In genomic region chr15:88894348-88894818, GRCh38 we compare ENCODE assay signal across 8 cellular contexts. TPM values are rescaled to one million over a fixed set of nuclear protein-coding genes. Genes with fewer than 3 reads are reported as not detected.
DNase-seq lines count a peak whose midpoint lies in the region; ATAC-seq and TF ChIP-seq lines count a peak whose summit lies in the region.

No MANE protein-coding gene starts in this region.

- H3K9me3 Mint-ChIP-seq in activated naive CD4-positive, alpha-beta T cell treated with anti-CD3 and anti-CD28 coated beads, Interleukin-2, amount 50 U/mL, for 72 hours: no peaks in the 10 kb centered on the region

- POLR2A ChIA-PET in RWPE1 (lab: Yijun Ruan, JAX; ENCODE audit: low non-redundant PET): no interaction called here

- in situ Hi-C loops in G401 (cut with HindIII; ENCODE audit: low sequenced_read_pairs): no loop called here

- H3K27ac ChIP-seq in RWPE1 (no peak overlapping the region), iPS DF 6.9 (ENCODE audit: low read length) (no peak overlapping the region)

- peak overlapping the region; percentile 54; the same call in 1 of the 2 replicates for H3K4me3 ChIP-seq in iPS DF 6.9 (ENCODE audit: low read length)

- no peaks in the 10 kb centered on the region for H3K27me3 ChIP-seq in iPS DF 6.9 (ENCODE audit: control insufficient read depth, insufficient read depth, low read length)

- peak; percentile 43 for ATAC-seq in HG02852 (IDR thresholded peaks at IDR 0.05; ENCODE audit: unreplicated experiment)
- ATAC-seq in activated naive CD4-positive, alpha-beta T cell treated with anti-CD3 and anti-CD28 coated beads, Interleukin-2, amount 50 U/mL, for 72 hours: peak; percentile 66

- TF ChIP-seq CTCF in RWPE1 (conservative IDR thresholded peaks at IDR 0.05; ENCODE audit: low read depth): peak; percentile 86

- DNase-seq in G401 (ENCODE audit: low spot score) (peak; percentile 27), RWPE1 (ENCODE audit: low spot score) (peak; percentile 54), iPS DF 6.9 (ENCODE audit: low read depth, low spot score) (no peak), foreskin melanocyte (no peak), DMS114 treated with DMSO at 0.1 percent for 48 hours (lab: John Stamatoyannopoulos, UW; ENCODE audit: unreplicated experiment) (no peak)
- DNase-seq in activated naive CD4-positive, alpha-beta T cell treated with anti-CD3 and anti-CD28 coated beads, Interleukin-2, amount 50 U/mL, for 72 hours (ENCODE audit: low spot score in 2 of 2): peak; percentile 78 to 91
- peak; percentile 57 to 77 (median 74) for DNase-seq in stimulated activated CD4-positive, alpha-beta T cell treated with anti-CD3 and anti-CD28 coated beads, Interleukin-1b, Interleukin-23, amount 100 ng/mL, for 24 hours (ENCODE audit: low read depth in 4 of 4, low spot score in 1 of 4)

- H3K36me3 ChIP-seq in iPS DF 6.9 (ENCODE audit: control insufficient read depth, insufficient read depth, low read length): peaks cover 7% of the 10 kb centered on the region

- peak overlapping the region; percentile 82 to 85 for H3K27ac Mint-ChIP-seq in activated naive CD4-positive, alpha-beta T cell treated with anti-CD3 and anti-CD28 coated beads, Interleukin-2, amount 50 U/mL, for 72 hours

- H3K36me3 Mint-ChIP-seq in activated naive CD4-positive, alpha-beta T cell treated with anti-CD3 and anti-CD28 coated beads, Interleukin-2, amount 50 U/mL, for 72 hours: no peaks in the 10 kb centered on the region

- CTCF ChIA-PET in RWPE1 (lab: Yijun Ruan, JAX): interaction anchor here (0.8 to 1.4 kb wide), 3 partner anchors 10 to 237 kb away, joined by 3 to 5 read pairs (median 4); no protein-coding TSS in a partner anchor

- no CpG with 5 or more reads among the region's 23 CpGs for WGBS in iPS DF 6.9 (ENCODE audit: insufficient coverage, insufficient read length)

- H3K9me3 ChIP-seq in iPS DF 6.9 (ENCODE audit: control insufficient read depth, insufficient read depth, low read length): no peaks in the 10 kb centered on the region

- peaks cover 2% of the 10 kb centered on the region; the same call in 1 of the 2 replicates for H3K4me1 ChIP-seq in iPS DF 6.9 (ENCODE audit: control insufficient read depth, insufficient read depth, low read length)

RNA-seq across cellular contexts. Expression of gene HAPLN3, which starts 1.0 kb away (rescaled TPM):
- 60.6 and 74.5 TPM in 2 replicates for total RNA-seq in G401 (2014; rRNA removed; shearing (Covaris generic))
- 10 to 100 TPM; 25.6 to 80.8 TPM for total RNA-seq in activated naive CD4-positive, alpha-beta T cell treated with anti-CD3 and anti-CD28 coated beads, Interleukin-2, amount 50 U/mL, for 72 hours

RNA-seq across cellular contexts. Expression of gene MFGE8, which starts 18.8 kb away (rescaled TPM):
- total RNA-seq in G401 (2014; rRNA removed; shearing (Covaris generic)): 108 and 114 TPM in 2 replicates
- total RNA-seq in activated naive CD4-positive, alpha-beta T cell treated with anti-CD3 and anti-CD28 coated beads, Interleukin-2, amount 50 U/mL, for 72 hours: 10 to 100 TPM; 27.6 to 91.9 TPM

Comparison
In these comparisons a context has a peak if more than half of its experiments do, and no peak if none do; other contexts are left out.
1. DNase-seq: peak in G401 (single experiment), RWPE1 (single experiment), activated naive CD4-positive, alpha-beta T cell treated with anti-CD3 and anti-CD28 coated beads, Interleukin-2, amount 50 U/mL, for 72 hours (2 of 2) and stimulated activated CD4-positive, alpha-beta T cell treated with anti-CD3 and anti-CD28 coated beads, Interleukin-1b, Interleukin-23, amount 100 ng/mL, for 24 hours (4 of 4); none in iPS DF 6.9 (single experiment), foreskin melanocyte (single experiment) and DMS114 treated with DMSO at 0.1 percent for 48 hours (single experiment).